Comparison of ENCODE assay signal across 17 cellular contexts in genomic region chr5:44997506-44997905, GRCh38.
"Had no signal": no experiment of that assay in that cellular context is flagged by ENCODE, and none has a peak within 500 bp of the region (broad histone marks: within the 10 kb centered on the region; RNA-seq: fewer than 3 reads in every experiment).

No MANE protein-coding gene starts in this region.

- DNase-seq: effector memory CD4-positive, alpha-beta T cell; heart right ventricle; hypothalamus; kidney glomerular epithelial cell; mesendoderm; naive thymus-derived CD4-positive, alpha-beta T cell; nephron progenitor cell; psoas muscle; spleen; stimulated activated CD4-positive, alpha-beta T cell treated with anti-CD3 and anti-CD28 coated beads, Interleukin-15, amount 100 ng/mL, for 24 hours; stimulated activated CD4-positive, alpha-beta T cell treated with anti-CD3 and anti-CD28 coated beads, Interleukin-1b, Interleukin-23, amount 100 ng/mL, for 48 hours; stimulated activated CD4-positive, alpha-beta T cell treated with anti-CD3 and anti-CD28 coated beads, Interleukin-4, amount 100 ng/mL, for 24 hours; upper lobe of right lung had no signal

- H3K4me1 Mint-ChIP-seq: nephron progenitor cell; stimulated activated memory B cell treated with anti-CD40 and anti-IgM and Interleukin-4, amounts not matched to agents 10 μg/mL and 1 μg/mL and 100 μg/mL, for 72 hours had no signal

- H3K27ac Mint-ChIP-seq: naive thymus-derived CD4-positive, alpha-beta T cell; nephron progenitor cell; stimulated activated memory B cell treated with anti-CD40 and anti-IgM and Interleukin-4, amounts not matched to agents 10 μg/mL and 1 μg/mL and 100 μg/mL, for 72 hours; stimulated activated naive CD8-positive, alpha-beta T cell treated with anti-CD3 and anti-CD28 coated beads, Interleukin-15, Interleukin-2, amounts not matched to agents 100 ng/mL and 50 ng/mL, for 24 hours had no signal

- H3K36me3 Mint-ChIP-seq: naive thymus-derived CD4-positive, alpha-beta T cell; stimulated activated memory B cell treated with anti-CD40 and anti-IgM and Interleukin-4, amounts not matched to agents 10 μg/mL and 1 μg/mL and 100 μg/mL, for 72 hours had no signal

- H3K27me3 Mint-ChIP-seq: naive thymus-derived CD4-positive, alpha-beta T cell; stimulated activated memory B cell treated with anti-CD40 and anti-IgM and Interleukin-4, amounts not matched to agents 10 μg/mL and 1 μg/mL and 100 μg/mL, for 72 hours; stimulated activated naive CD8-positive, alpha-beta T cell treated with anti-CD3 and anti-CD28 coated beads, Interleukin-15, Interleukin-2, amounts not matched to agents 100 ng/mL and 50 ng/mL, for 24 hours had no signal

- ATAC-seq: esophagus mucosa; heart right ventricle; naive thymus-derived CD4-positive, alpha-beta T cell; psoas muscle; sciatic nerve; stimulated activated memory B cell treated with anti-CD40 and anti-IgM and Interleukin-4, amounts not matched to agents 10 μg/mL and 1 μg/mL and 100 μg/mL, for 72 hours; upper lobe of right lung had no signal

- H3K4me3 Mint-ChIP-seq: naive thymus-derived CD4-positive, alpha-beta T cell; nephron progenitor cell; stimulated activated memory B cell treated with anti-CD40 and anti-IgM and Interleukin-4, amounts not matched to agents 10 μg/mL and 1 μg/mL and 100 μg/mL, for 72 hours; stimulated activated naive CD8-positive, alpha-beta T cell treated with anti-CD3 and anti-CD28 coated beads, Interleukin-15, Interleukin-2, amounts not matched to agents 100 ng/mL and 50 ng/mL, for 24 hours had no signal

- H3K9me3 Mint-ChIP-seq: nephron progenitor cell; stimulated activated memory B cell treated with anti-CD40 and anti-IgM and Interleukin-4, amounts not matched to agents 10 μg/mL and 1 μg/mL and 100 μg/mL, for 72 hours had no signal
